ENCODE assay signal across 8 cellular contexts in genomic region chr16:30934827-30935557, GRCh38. TPM values are rescaled to one million over a fixed set of nuclear protein-coding genes. Genes with fewer than 3 reads are reported as not detected.
A peak's percentile ranks its signal among the peaks of the same experiment; 100 is the strongest.
DNase-seq lines count a peak whose midpoint lies in the region; ATAC-seq and TF ChIP-seq lines count a peak whose summit lies in the region.

No MANE protein-coding gene starts in this region.

- no peak overlapping the region for H3K4me3 ChIP-seq in gastrocnemius medialis

- TF ChIP-seq CTCF in VCaP (conservative IDR thresholded peaks at IDR 0.05) (peak; percentile 26; the same call in 1 of the 2 replicates), foreskin keratinocyte (conservative IDR thresholded peaks at IDR 0.05) (peak; percentile 75), gastrocnemius medialis (IDR thresholded peaks at IDR 0.05 in 4 of 5, conservative IDR thresholded peaks at IDR 0.05 in 1 of 5) (peak in 4 of 5 experiments; percentile 22 to 51 (median 32))

- in situ Hi-C loops in gastrocnemius medialis (cut with MboI; ENCODE audit: low sequenced_read_pairs in 4 of 4) = no loop called here

- TF ChIP-seq POLR2A in gastrocnemius medialis (IDR thresholded peaks at IDR 0.05) = no peak

- intact Hi-C loops in gastrocnemius medialis (cut with DNase I; ENCODE audit: low total_unique reads) = no loop called here

- no peak overlapping the region for H3K27ac ChIP-seq in VCaP
- H3K27ac ChIP-seq in foreskin keratinocyte = no peak overlapping the region
- H3K27ac ChIP-seq in gastrocnemius medialis = no peak overlapping the region

- H3K36me3 ChIP-seq in gastrocnemius medialis = peaks cover 0 to 7% of the 10 kb centered on the region in 2 donors

- ATAC-seq in foreskin keratinocyte (peak; percentile 34), gastrocnemius medialis (peak in 1 of 2 donors; percentile 67)

- DNase-seq in DMS 273 (lab: John Stamatoyannopoulos, UW; ENCODE audit: unreplicated experiment) (peak; percentile 73), DMS 273 treated with DMSO at 0.1 percent for 48 hours (lab: John Stamatoyannopoulos, UW) (no peak), LHCN-M2 (ENCODE audit: low read depth) (peak; percentile 55), foreskin keratinocyte (peak in 1 of 2 donors; percentile 35), gastrocnemius medialis (peak in 1 of 2 donors; percentile 57), germinal center (ENCODE audit: low spot score) (no peak), mesenteric fat pad (ENCODE audit: low spot score) (no peak)

- H3K9me3 ChIP-seq in gastrocnemius medialis = no peaks in the 10 kb centered on the region

- peaks cover 11% of the 10 kb centered on the region for H3K4me1 ChIP-seq in foreskin keratinocyte
- no peaks in the 10 kb centered on the region for H3K4me1 ChIP-seq in gastrocnemius medialis

- no peaks in the 10 kb centered on the region for H3K27me3 ChIP-seq in foreskin keratinocyte
- no peaks in the 10 kb centered on the region for H3K27me3 ChIP-seq in gastrocnemius medialis

RNA-seq across cellular contexts. Expression of gene FBXL19, which starts 11.6 kb away (rescaled TPM):
- total RNA-seq in LHCN-M2 (2014; rRNA removed) (28.6 and 33.2 TPM in 2 replicates), foreskin keratinocyte (32.2 and 33.0 TPM in 2 replicates), gastrocnemius medialis (1 to 10 TPM; 3.4 to 7.9 (median 4.8) TPM), mesenteric fat pad (11.4 TPM)
- polyA plus RNA-seq in LHCN-M2 (2012) = 13.8 TPM
- polyA plus RNA-seq in foreskin keratinocyte = 21.8 and 23.3 TPM in 2 replicates

RNA-seq across cellular contexts. Expression of gene ORAI3, which starts 13.9 kb away (rescaled TPM):
- total RNA-seq in LHCN-M2 (2014; rRNA removed) (62.5 and 73.6 TPM in 2 replicates), foreskin keratinocyte (8.4 and 9.0 TPM in 2 replicates), gastrocnemius medialis (10 to 100 TPM; 10.3 to 15.6 (median 12.5) TPM), mesenteric fat pad (17.9 TPM)
- polyA plus RNA-seq in LHCN-M2 (2012) = 27.1 TPM
- polyA plus RNA-seq in foreskin keratinocyte = 9.1 and 9.2 TPM in 2 replicates

RNA-seq across cellular contexts. Expression of gene SETD1A, which starts 22.6 kb away (rescaled TPM):
- total RNA-seq in LHCN-M2 (2014; rRNA removed) (2.4 and 3.4 TPM in 2 replicates), foreskin keratinocyte (6.7 and 7.1 TPM in 2 replicates), gastrocnemius medialis (10 to 100 TPM in 2 of 4 donors, 1 to 10 TPM in 2; 3.8 to 15.4 (median 9.8) TPM), mesenteric fat pad (18.5 TPM)
- 8.3 TPM for polyA plus RNA-seq in LHCN-M2 (2012)
- 6.0 and 6.4 TPM in 2 replicates for polyA plus RNA-seq in foreskin keratinocyte

RNA-seq across cellular contexts. Expression of gene CTF1, which starts 38.6 kb away (rescaled TPM):
- total RNA-seq in LHCN-M2 (2014; rRNA removed) (2.5 and 4.1 TPM in 2 replicates), foreskin keratinocyte (0.95 and 1.6 TPM in 2 replicates), gastrocnemius medialis (1 to 10 TPM; 2.3 to 5.6 (median 3.2) TPM), mesenteric fat pad (4.9 TPM)
- polyA plus RNA-seq in LHCN-M2 (2012) = 13.3 TPM
- polyA plus RNA-seq in foreskin keratinocyte = 3.0 and 3.2 TPM in 2 replicates

RNA-seq across cellular contexts. Expression of gene BCL7C, which starts 41.1 kb away (rescaled TPM):
- total RNA-seq in LHCN-M2 (2014; rRNA removed) = 71.5 and 74.5 TPM in 2 replicates
- 57.9 TPM for polyA plus RNA-seq in LHCN-M2 (2012)
- total RNA-seq in foreskin keratinocyte = 35.3 and 39.1 TPM in 2 replicates
- 48.6 and 51.0 TPM in 2 replicates for polyA plus RNA-seq in foreskin keratinocyte
- total RNA-seq in gastrocnemius medialis = 10 to 100 TPM; 16.4 to 24.5 (median 22.3) TPM
- 21.3 TPM for total RNA-seq in mesenteric fat pad

Comparison
In these comparisons a context has a peak if more than half of its experiments do, and no peak if none do; other contexts are left out.
1. DNase-seq: peak in DMS 273 (single experiment) and LHCN-M2 (single experiment); none in DMS 273 treated with DMSO at 0.1 percent for 48 hours (single experiment), germinal center (single experiment) and mesenteric fat pad (single experiment).
2. Peak in every context shown above with its lines, with median percentiles within 50 percentile points of each other: CTCF ChIP-seq.